Comparison of ENCODE assay signal across 10 cellular contexts in genomic region chr14:104979758-104980591, GRCh38. TPM values are rescaled to one million over a fixed set of nuclear protein-coding genes. Genes with fewer than 3 reads are reported as not detected.
DNase-seq lines count a peak whose midpoint lies in the region; ATAC-seq, FAIRE-seq and TF ChIP-seq lines count a peak whose summit lies in the region.
"Had no signal": no experiment of that assay in that cellular context is flagged by ENCODE, and none has a peak within 500 bp of the region (broad histone marks: within the 10 kb centered on the region; RNA-seq: fewer than 3 reads in every experiment).

No MANE protein-coding gene starts in this region.

- H3K4me3 ChIP-seq in keratinocyte (ENCODE audit: control insufficient read depth in 2 of 3, extremely low read depth in 1 of 3, insufficient read depth in 2 of 3, low read depth in 1 of 3, low read length in 3 of 3) = no peak overlapping the region
- H3K4me3 ChIP-seq in gastrocnemius medialis = no peak overlapping the region

- no peaks in the 10 kb centered on the region for H3K9me3 Mint-ChIP-seq in activated T-helper 1 cell treated with anti-CD3 and anti-CD28 coated beads, Interleukin-12 subunit alpha, Interleukin-12 subunit beta, Interleukin-2, Interleukin-4 antibody, amounts not matched to agents 30 ng/mL and 10 ng/mL and 1 ng/mL, durations not matched to agents 14 hours and 24 hours and 36 hours

- peaks cover 3% of the 10 kb centered on the region for H4K20me1 ChIP-seq in keratinocyte (ENCODE audit: control insufficient read depth, extremely low read depth, insufficient read depth, low read length)

- intact Hi-C loops in activated T-helper 1 cell treated with anti-CD3 and anti-CD28 coated beads, Interleukin-12 subunit alpha, Interleukin-12 subunit beta, Interleukin-2, Interleukin-4 antibody, amounts not matched to agents 30 ng/mL and 10 ng/mL and 1 ng/mL, durations not matched to agents 14 hours and 24 hours and 36 hours (cut with micrococcal nuclease) = loop anchor here (5.0 kb wide), 2 partner anchors 48 to 372 kb away; no protein-coding TSS in a partner anchor
- intact Hi-C loops in gastrocnemius medialis (cut with DNase I; ENCODE audit: low total_unique reads) = loop anchor here (10.0 kb wide), 1 partner anchor 185 kb away; the partner anchor contains the start of gene JAG2

- no peak overlapping the region for H3K27ac ChIP-seq in keratinocyte (ENCODE audit: control insufficient read depth, insufficient read depth, low read length)
- H3K27ac ChIP-seq in gastrocnemius medialis = peak overlapping the region; percentile 36 to 61 (median 57)

- FAIRE-seq in keratinocyte (lab: Jason Lieb, UNC) = peak; percentile 64

- H3K9me1 ChIP-seq in keratinocyte (ENCODE audit: control insufficient read depth, extremely low read depth, insufficient read depth, low read length) = no peaks in the 10 kb centered on the region

- no peak overlapping the region for H2AFZ ChIP-seq in keratinocyte (ENCODE audit: control insufficient read depth, low read length)

- H3K4me3 Mint-ChIP-seq in activated T-helper 1 cell treated with anti-CD3 and anti-CD28 coated beads, Interleukin-12 subunit alpha, Interleukin-12 subunit beta, Interleukin-2, Interleukin-4 antibody, amounts not matched to agents 30 ng/mL and 10 ng/mL and 1 ng/mL, durations not matched to agents 14 hours and 24 hours and 36 hours = peak overlapping the region; percentile 1

- no peaks in the 10 kb centered on the region for H3K36me3 Mint-ChIP-seq in activated T-helper 1 cell treated with anti-CD3 and anti-CD28 coated beads, Interleukin-12 subunit alpha, Interleukin-12 subunit beta, Interleukin-2, Interleukin-4 antibody, amounts not matched to agents 30 ng/mL and 10 ng/mL and 1 ng/mL, durations not matched to agents 14 hours and 24 hours and 36 hours (ENCODE audit: low read depth)

- H3K79me2 ChIP-seq in keratinocyte (ENCODE audit: control insufficient read depth, insufficient read depth, low read length) = peaks cover 10% of the 10 kb centered on the region

- no peak for TF ChIP-seq CTCF in keratinocyte (optimal IDR thresholded peaks at IDR 0.05 in 1 of 3, IDR thresholded peaks at IDR 0.05 in 1 of 3, conservative IDR thresholded peaks at IDR 0.05 in 1 of 3; ENCODE audit: extremely low read depth in 1 of 3, insufficient read depth in 2 of 3, low read length in 3 of 3)
- TF ChIP-seq CTCF in gastrocnemius medialis (IDR thresholded peaks at IDR 0.05 in 4 of 5, conservative IDR thresholded peaks at IDR 0.05 in 1 of 5) = no peak

- in situ Hi-C loops in gastrocnemius medialis (cut with MboI; ENCODE audit: low sequenced_read_pairs in 4 of 4) = loop anchor here in 1 of 4 donors (5.0 kb wide), 1 partner anchor 62 kb away; no protein-coding TSS in a partner anchor

- DNase-seq in HK-2 (ENCODE audit: unreplicated experiment) = peak; percentile 77
- no peak for DNase-seq in activated T-helper 1 cell treated with anti-CD3 and anti-CD28 coated beads, Interleukin-12 subunit alpha, Interleukin-12 subunit beta, Interleukin-2, Interleukin-4 antibody, amounts not matched to agents 30 ng/mL and 10 ng/mL and 1 ng/mL, durations not matched to agents 14 hours and 24 hours and 36 hours (ENCODE audit: low spot score)
- DNase-seq in keratinocyte (ENCODE audit: low read depth, low spot score) = no peak
- DNase-seq in gastrocnemius medialis = peak; percentile 70 to 82
- no peak for DNase-seq in MV-4-11 (lab: John Stamatoyannopoulos, UW)
- no peak for DNase-seq in activated effector memory CD4-positive, alpha-beta T cell treated with anti-CD3 and anti-CD28 coated beads, Interleukin-2, amount 50 U/mL, for 16 hours
- DNase-seq in CD1c-positive myeloid dendritic cell (ENCODE audit: extremely low spot score) = no peak
- DNase-seq in stimulated activated CD4-positive, alpha-beta T cell treated with anti-CD3 and anti-CD28 coated beads, Interleukin-4, amount 100 ng/mL, for 4 hours = no peak
- DNase-seq: NCI-H1417 treated with DMSO at 0.1 percent for 48 hours; stimulated activated CD4-positive, alpha-beta T cell treated with anti-CD3 and anti-CD28 coated beads, Interleukin-2, amount 100 ng/mL, for 24 hours had no signal

- ATAC-seq in gastrocnemius medialis = peak; percentile 64 to 68

- peaks cover 19% of the 10 kb centered on the region for H3K27me3 Mint-ChIP-seq in activated T-helper 1 cell treated with anti-CD3 and anti-CD28 coated beads, Interleukin-12 subunit alpha, Interleukin-12 subunit beta, Interleukin-2, Interleukin-4 antibody, amounts not matched to agents 30 ng/mL and 10 ng/mL and 1 ng/mL, durations not matched to agents 14 hours and 24 hours and 36 hours (ENCODE audit: insufficient read depth)

- H3K27ac Mint-ChIP-seq in activated T-helper 1 cell treated with anti-CD3 and anti-CD28 coated beads, Interleukin-12 subunit alpha, Interleukin-12 subunit beta, Interleukin-2, Interleukin-4 antibody, amounts not matched to agents 30 ng/mL and 10 ng/mL and 1 ng/mL, durations not matched to agents 14 hours and 24 hours and 36 hours = no peak overlapping the region

- no peak overlapping the region for H3K4me2 ChIP-seq in keratinocyte (ENCODE audit: control insufficient read depth, extremely low read depth, insufficient read depth, low read depth, low read length)

- no peaks in the 10 kb centered on the region for H3K27me3 ChIP-seq in keratinocyte (ENCODE audit: control insufficient read depth, extremely low read depth, insufficient read depth, low read length)
- peaks cover 0 to 13% (median 8%) of the 10 kb centered on the region in 3 donors for H3K27me3 ChIP-seq in gastrocnemius medialis

- H3K36me3 ChIP-seq in keratinocyte (ENCODE audit: control insufficient read depth in 2 of 2, extremely low read depth in 1 of 2, insufficient read depth in 2 of 2, low read length in 2 of 2) (no peaks in the 10 kb centered on the region), gastrocnemius medialis (no peaks in the 10 kb centered on the region)

- no peak for TF ChIP-seq POLR2A in gastrocnemius medialis (IDR thresholded peaks at IDR 0.05)

- no peaks in the 10 kb centered on the region for H3K9me3 ChIP-seq in keratinocyte (ENCODE audit: control insufficient read depth, low read depth, low read length)
- H3K9me3 ChIP-seq in gastrocnemius medialis = no peaks in the 10 kb centered on the region

- peaks cover 27% of the 10 kb centered on the region for H3K4me1 ChIP-seq in keratinocyte (ENCODE audit: control insufficient read depth, extremely low read depth, insufficient read depth, low read length)
- H3K4me1 ChIP-seq in gastrocnemius medialis = peaks cover 8 to 14% of the 10 kb centered on the region in 2 donors

- H3K9ac ChIP-seq in keratinocyte (ENCODE audit: control insufficient read depth, extremely low read depth, insufficient read depth, low read length) = no peak overlapping the region

- peaks cover 11% of the 10 kb centered on the region for H3K4me1 Mint-ChIP-seq in activated T-helper 1 cell treated with anti-CD3 and anti-CD28 coated beads, Interleukin-12 subunit alpha, Interleukin-12 subunit beta, Interleukin-2, Interleukin-4 antibody, amounts not matched to agents 30 ng/mL and 10 ng/mL and 1 ng/mL, durations not matched to agents 14 hours and 24 hours and 36 hours (ENCODE audit: low read depth)

- dilution Hi-C loops in keratinocyte (cut with MboI; ENCODE audit: extremely low pct_ligation_motif_present, low sequenced_read_pairs) = no loop called here

RNA-seq across cellular contexts. Expression of gene AHNAK2, which starts 1.8 kb away (rescaled TPM):
- total RNA-seq in activated T-helper 1 cell treated with anti-CD3 and anti-CD28 coated beads, Interleukin-12 subunit alpha, Interleukin-12 subunit beta, Interleukin-2, Interleukin-4 antibody, amounts not matched to agents 30 ng/mL and 10 ng/mL and 1 ng/mL, durations not matched to agents 14 hours and 24 hours and 36 hours = 0.02 and 0.05 TPM in 2 replicates
- 142 to 198 TPM (median 164 TPM) in 3 replicates for polyA plus RNA-seq in keratinocyte
- polyA plus RNA-seq in keratinocyte (2011; ENCODE audit: low read depth) = 725 TPM
- 78.9 and 92.5 TPM in 2 replicates for polyA plus RNA-seq in keratinocyte (2011; cell fraction: cytosol; rRNA removed)
- 988 and 1,021 TPM in 2 replicates for polyA plus RNA-seq in keratinocyte (2011; cell fraction: nucleus; rRNA removed)
- polyA plus RNA-seq in keratinocyte (2012; ENCODE audit: low replicate concordance) = 289 and 443 TPM in 2 replicates
- polyA minus RNA-seq in keratinocyte = 622 to 721 TPM (median 625 TPM) in 3 replicates
- polyA minus RNA-seq in keratinocyte (2011; cell fraction: cytosol; rRNA and poly(A)+ RNA removed) = 342 TPM
- 1,549 and 2,078 TPM in 2 replicates for polyA minus RNA-seq in keratinocyte (2011; cell fraction: nucleus; rRNA and poly(A)+ RNA removed)
- 1 to 10 TPM; 2.0 to 8.6 (median 3.4) TPM for total RNA-seq in gastrocnemius medialis

RNA-seq across cellular contexts. Expression of gene CLBA1, which starts 5.6 kb away (rescaled TPM):
- total RNA-seq in activated T-helper 1 cell treated with anti-CD3 and anti-CD28 coated beads, Interleukin-12 subunit alpha, Interleukin-12 subunit beta, Interleukin-2, Interleukin-4 antibody, amounts not matched to agents 30 ng/mL and 10 ng/mL and 1 ng/mL, durations not matched to agents 14 hours and 24 hours and 36 hours = 3.1 TPM in 2 replicates
- polyA plus RNA-seq in keratinocyte = 8.6 to 11.7 TPM (median 9.1 TPM) in 3 replicates
- 3.3 TPM for polyA plus RNA-seq in keratinocyte (2011; ENCODE audit: low read depth)
- polyA plus RNA-seq in keratinocyte (2011; cell fraction: cytosol; rRNA removed) = 8.1 and 9.8 TPM in 2 replicates
- polyA plus RNA-seq in keratinocyte (2011; cell fraction: nucleus; rRNA removed) = 22.6 and 24.3 TPM in 2 replicates
- polyA plus RNA-seq in keratinocyte (2012; ENCODE audit: low replicate concordance) = 10.3 and 10.9 TPM in 2 replicates
- polyA minus RNA-seq in keratinocyte = 5.1 to 5.2 TPM (median 5.1 TPM) in 3 replicates
- 6.5 TPM for polyA minus RNA-seq in keratinocyte (2011; cell fraction: cytosol; rRNA and poly(A)+ RNA removed)
- polyA minus RNA-seq in keratinocyte (2011; cell fraction: nucleus; rRNA and poly(A)+ RNA removed) = 7.3 and 15.5 TPM in 2 replicates
- 1 to 10 TPM in 3 of 4 donors, under 1 TPM in 1; 0.71 to 4.0 (median 3.3) TPM for total RNA-seq in gastrocnemius medialis

RNA-seq across cellular contexts. Expression of gene CDCA4, which starts 40.9 kb away (rescaled TPM):
- 62.5 and 63.7 TPM in 2 replicates for total RNA-seq in activated T-helper 1 cell treated with anti-CD3 and anti-CD28 coated beads, Interleukin-12 subunit alpha, Interleukin-12 subunit beta, Interleukin-2, Interleukin-4 antibody, amounts not matched to agents 30 ng/mL and 10 ng/mL and 1 ng/mL, durations not matched to agents 14 hours and 24 hours and 36 hours
- 29.8 to 48.7 TPM (median 35.7 TPM) in 3 replicates for polyA plus RNA-seq in keratinocyte
- 5.3 TPM for polyA plus RNA-seq in keratinocyte (2011; ENCODE audit: low read depth)
- 22.7 and 31.2 TPM in 2 replicates for polyA plus RNA-seq in keratinocyte (2011; cell fraction: cytosol; rRNA removed)
- polyA plus RNA-seq in keratinocyte (2011; cell fraction: nucleus; rRNA removed) = 30.3 and 36.4 TPM in 2 replicates
- 15.0 and 47.2 TPM in 2 replicates for polyA plus RNA-seq in keratinocyte (2012; ENCODE audit: low replicate concordance)
- 21.6 to 29.0 TPM (median 28.1 TPM) in 3 replicates for polyA minus RNA-seq in keratinocyte
- polyA minus RNA-seq in keratinocyte (2011; cell fraction: cytosol; rRNA and poly(A)+ RNA removed) = 44.7 TPM
- 20.9 and 27.0 TPM in 2 replicates for polyA minus RNA-seq in keratinocyte (2011; cell fraction: nucleus; rRNA and poly(A)+ RNA removed)
- 1 to 10 TPM in 3 of 4 donors, under 1 TPM in 1; 0.71 to 2.2 (median 1.8) TPM for total RNA-seq in gastrocnemius medialis

RNA-seq across cellular contexts. Expression of gene PLD4, which starts 55.3 kb away (rescaled TPM):
- 0.10 and 0.21 TPM in 2 replicates for total RNA-seq in activated T-helper 1 cell treated with anti-CD3 and anti-CD28 coated beads, Interleukin-12 subunit alpha, Interleukin-12 subunit beta, Interleukin-2, Interleukin-4 antibody, amounts not matched to agents 30 ng/mL and 10 ng/mL and 1 ng/mL, durations not matched to agents 14 hours and 24 hours and 36 hours
- polyA plus RNA-seq in keratinocyte = 0.01 TPM in 1 of 3 replicates, not detected in the others
- not detected for polyA plus RNA-seq in keratinocyte (2011; ENCODE audit: low read depth)
- not detected in 2 replicates for polyA plus RNA-seq in keratinocyte (2011; cell fraction: cytosol; rRNA removed)
- not detected in 2 replicates for polyA plus RNA-seq in keratinocyte (2011; cell fraction: nucleus; rRNA removed)
- polyA plus RNA-seq in keratinocyte (2012; ENCODE audit: low replicate concordance) = 0.87 TPM in 1 of 2 replicates, not detected in the other
- polyA minus RNA-seq in keratinocyte = 0.07 TPM in 1 of 3 replicates, not detected in the others
- polyA minus RNA-seq in keratinocyte (2011; cell fraction: cytosol; rRNA and poly(A)+ RNA removed) = not detected
- not detected in 2 replicates for polyA minus RNA-seq in keratinocyte (2011; cell fraction: nucleus; rRNA and poly(A)+ RNA removed)
- total RNA-seq in gastrocnemius medialis = not detected

Comparison
In these comparisons a context has a peak if more than half of its experiments do, and no peak if none do; other contexts are left out.
1. DNase-seq: peak in HK-2 (single experiment) and gastrocnemius medialis (2 of 2); none in activated T-helper 1 cell treated with anti-CD3 and anti-CD28 coated beads, Interleukin-12 subunit alpha, Interleukin-12 subunit beta, Interleukin-2, Interleukin-4 antibody, amounts not matched to agents 30 ng/mL and 10 ng/mL and 1 ng/mL, durations not matched to agents 14 hours and 24 hours and 36 hours (single experiment), keratinocyte (single experiment), MV-4-11 (single experiment), activated effector memory CD4-positive, alpha-beta T cell treated with anti-CD3 and anti-CD28 coated beads, Interleukin-2, amount 50 U/mL, for 16 hours (single experiment), CD1c-positive myeloid dendritic cell (single experiment) and stimulated activated CD4-positive, alpha-beta T cell treated with anti-CD3 and anti-CD28 coated beads, Interleukin-4, amount 100 ng/mL, for 4 hours (0 of 2).
2. RNA of gene CDCA4, which starts 40.9 kb away (total RNA-seq): 62.5 to 63.7 TPM in activated T-helper 1 cell treated with anti-CD3 and anti-CD28 coated beads, Interleukin-12 subunit alpha, Interleukin-12 subunit beta, Interleukin-2, Interleukin-4 antibody, amounts not matched to agents 30 ng/mL and 10 ng/mL and 1 ng/mL, durations not matched to agents 14 hours and 24 hours and 36 hours; 0.71 to 2.2 TPM in gastrocnemius medialis; every median in the first group is over 10 times any median in the second.